ENCODE assay signal across 17 cellular contexts in genomic region chr12:105676694-105677093, GRCh38.
A peak's percentile ranks its signal among the peaks of the same experiment; 100 is the strongest.
DNase-seq lines count a peak whose midpoint lies in the region; ATAC-seq and TF ChIP-seq lines count a peak whose summit lies in the region.
"Had no signal": no experiment of that assay in that cellular context is flagged by ENCODE, and none has a peak within 500 bp of the region (broad histone marks: within the 10 kb centered on the region; RNA-seq: fewer than 3 reads in every experiment).

No MANE protein-coding gene starts in this region.

- no peaks in the 10 kb centered on the region for H3K36me3 Mint-ChIP-seq in activated CD8-positive, alpha-beta memory T cell treated with anti-CD3 and anti-CD28 coated beads, Interleukin-2, amount 10 ng/mL, durations not matched to agents 7 days and 5 days

- no peaks in the 10 kb centered on the region for H3K27me3 Mint-ChIP-seq in activated CD8-positive, alpha-beta memory T cell treated with anti-CD3 and anti-CD28 coated beads, Interleukin-2, amount 10 ng/mL, durations not matched to agents 7 days and 5 days
- H3K27me3 Mint-ChIP-seq: activated B cell treated with CpG ODN at 0.5 μM for 24 hours, T-helper 17 cell had no signal

- ATAC-seq in esophagus mucosa = peak; percentile 88
- ATAC-seq in activated CD8-positive, alpha-beta memory T cell treated with anti-CD3 and anti-CD28 coated beads, Interleukin-2, amount 10 ng/mL, durations not matched to agents 7 days and 5 days = no peak
- ATAC-seq: left lobe of liver, T-helper 17 cell had no signal

- no peak overlapping the region for H3K4me3 Mint-ChIP-seq in activated CD8-positive, alpha-beta memory T cell treated with anti-CD3 and anti-CD28 coated beads, Interleukin-2, amount 10 ng/mL, durations not matched to agents 7 days and 5 days
- H3K4me3 Mint-ChIP-seq: activated B cell treated with CpG ODN at 0.5 μM for 24 hours, T-helper 17 cell had no signal

- H3K27ac Mint-ChIP-seq in activated CD8-positive, alpha-beta memory T cell treated with anti-CD3 and anti-CD28 coated beads, Interleukin-2, amount 10 ng/mL, durations not matched to agents 7 days and 5 days = no peak overlapping the region
- H3K27ac Mint-ChIP-seq: activated B cell treated with CpG ODN at 0.5 μM for 24 hours, T-helper 17 cell had no signal

- TF ChIP-seq RAD21 in Ishikawa (IDR thresholded peaks at IDR 0.05; ENCODE audit: low read depth) = peak; percentile 32; the same call in 1 of the 2 replicates

- TF ChIP-seq EP300 in Ishikawa (IDR thresholded peaks at IDR 0.05; ENCODE audit: borderline replicate concordance) = peak; percentile 97

- DNase-seq in NCI-H774 (lab: John Stamatoyannopoulos, UW) (peak; percentile 65), renal cortical epithelial cell (ENCODE audit: low read depth) (peak; percentile 5), globus pallidus (ENCODE audit: low spot score) (no peak)
- no peak for DNase-seq in activated naive CD4-positive, alpha-beta T cell treated with anti-CD3 and anti-CD28 coated beads, Interleukin-2, amount 50 U/mL, for 16 hours
- no peak for DNase-seq in activated CD8-positive, alpha-beta memory T cell treated with anti-CD3 and anti-CD28 coated beads, Interleukin-2, amount 10 ng/mL, durations not matched to agents 7 days and 5 days
- DNase-seq: activated B cell treated with CpG ODN at 0.5 μM for 24 hours, activated gamma-delta T cell treated with Interleukin-2 at 50 U/mL for 16 hours, cortex of kidney, hippocampal formation, NCI-H1417 treated with DMSO at 0.1 percent for 48 hours, NCI-H510A treated with DMSO at 0.1 percent for 48 hours, posterior cingulate gyrus, RPMI8226, T-helper 17 cell had no signal

- CTCF ChIA-PET in activated CD8-positive, alpha-beta memory T cell treated with anti-CD3 and anti-CD28 coated beads, Interleukin-2, amount 10 ng/mL, durations not matched to agents 7 days and 5 days (lab: Charles Lee) = no interaction called here

- no peaks in the 10 kb centered on the region for H3K9me3 Mint-ChIP-seq in activated CD8-positive, alpha-beta memory T cell treated with anti-CD3 and anti-CD28 coated beads, Interleukin-2, amount 10 ng/mL, durations not matched to agents 7 days and 5 days (ENCODE audit: low read depth)
- H3K9me3 Mint-ChIP-seq: activated B cell treated with CpG ODN at 0.5 μM for 24 hours had no signal

- no peaks in the 10 kb centered on the region for H3K4me1 Mint-ChIP-seq in activated CD8-positive, alpha-beta memory T cell treated with anti-CD3 and anti-CD28 coated beads, Interleukin-2, amount 10 ng/mL, durations not matched to agents 7 days and 5 days
- H3K4me1 Mint-ChIP-seq: activated B cell treated with CpG ODN at 0.5 μM for 24 hours, T-helper 17 cell had no signal

TF ChIP-seq in Ishikawa, 13 proteins besides CTCF, POLR2A, EP300 and RAD21:
- TF ChIP-seq ZBTB7A (IDR thresholded peaks at IDR 0.05; ENCODE audit: low read depth) (no peak), CEBPB (IDR thresholded peaks at IDR 0.05) (peak; percentile 44; the same call in 1 of the 2 replicates), CREB1 (IDR thresholded peaks at IDR 0.05; ENCODE audit: low read depth) (no peak), USF1 (IDR thresholded peaks at IDR 0.05) (0 out of 2 replicates have a peak, but pooled peaks have one; percentile 48), REST (IDR thresholded peaks at IDR 0.05; ENCODE audit: low read depth) (no peak), MAX (IDR thresholded peaks at IDR 0.05) (peak; percentile 75; the same call in 1 of the 2 replicates), EGR1 (IDR thresholded peaks at IDR 0.05) (0 out of 2 replicates have a peak, but pooled peaks have one; percentile 7), TCF12 (IDR thresholded peaks at IDR 0.05; ENCODE audit: low read depth) (peak; percentile 95), FOXM1 (IDR thresholded peaks at IDR 0.05; ENCODE audit: borderline replicate concordance, low read depth) (peak; percentile 92), TAF1 (IDR thresholded peaks at IDR 0.05; ENCODE audit: low read depth) (no peak), YY1 (IDR thresholded peaks at IDR 0.05; ENCODE audit: low read depth) (peak; percentile 62), TEAD4 (IDR thresholded peaks at IDR 0.05) (peak; percentile 84), NFIC (IDR thresholded peaks at IDR 0.05) (peak; percentile 97)

Comparison
In these comparisons a context has a peak if more than half of its experiments do, and no peak if none do; other contexts are left out.
1. DNase-seq: peak in NCI-H774 (single experiment) and renal cortical epithelial cell (single experiment); none in globus pallidus (single experiment), activated naive CD4-positive, alpha-beta T cell treated with anti-CD3 and anti-CD28 coated beads, Interleukin-2, amount 50 U/mL, for 16 hours (single experiment) and activated CD8-positive, alpha-beta memory T cell treated with anti-CD3 and anti-CD28 coated beads, Interleukin-2, amount 10 ng/mL, durations not matched to agents 7 days and 5 days (single experiment).